Comparison of ENCODE assay signal across 9 cellular contexts in the genomic region with DNA sequence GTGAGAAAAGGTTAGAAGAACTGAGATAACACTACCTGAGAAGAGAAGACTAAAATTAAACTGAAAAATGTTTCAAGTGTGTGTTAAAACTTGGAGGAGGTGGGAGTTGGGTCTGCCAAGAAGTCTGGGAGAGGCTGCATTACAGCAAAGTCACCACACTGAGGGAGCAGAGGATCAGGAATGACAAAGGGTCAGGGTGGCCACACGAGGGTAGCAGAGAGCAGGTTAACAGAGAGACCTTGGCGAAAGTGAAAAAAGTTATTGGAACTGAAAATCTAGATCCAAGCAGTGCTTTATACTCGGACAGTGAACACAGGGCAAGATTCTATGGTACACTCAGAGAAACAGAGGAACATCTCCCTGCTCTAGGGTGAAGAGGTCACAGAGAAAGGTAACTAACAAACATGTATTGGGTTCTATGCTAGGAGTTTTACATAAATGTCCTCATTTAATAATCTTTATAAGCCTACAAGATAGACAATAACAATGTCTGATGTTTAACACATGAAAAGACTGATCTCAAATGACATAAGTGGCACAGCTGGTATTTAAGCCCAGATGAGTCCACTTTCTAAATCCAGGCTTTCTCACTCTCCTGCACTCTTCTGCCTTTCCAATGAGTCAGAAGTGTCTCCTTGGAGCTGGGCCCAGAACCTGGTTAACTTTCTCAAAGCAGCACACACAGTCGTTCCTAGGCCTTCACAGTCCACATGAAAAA. TPM values are rescaled to one million over a fixed set of nuclear protein-coding genes. Genes with fewer than 3 reads are reported as not detected.
DNase-seq lines count a peak whose midpoint lies in the region; ATAC-seq and TF ChIP-seq lines count a peak whose summit lies in the region.
"Had no signal": no experiment of that assay in that cellular context is flagged by ENCODE, and none has a peak within 500 bp of the region (broad histone marks: within the 10 kb centered on the region; RNA-seq: fewer than 3 reads in every experiment).

No MANE protein-coding gene starts in this region.

- H3K4me3 ChIP-seq in AG10803 (ENCODE audit: low read length) = peak overlapping the region; percentile 31
- no peak overlapping the region for H3K4me3 ChIP-seq in WERI-Rb-1 (ENCODE audit: low read depth, low read length)
- H3K4me3 ChIP-seq in mammary epithelial cell (replicated peaks in 1 of 3; ENCODE audit: insufficient read depth in 1 of 3, low read depth in 2 of 3, low read length in 3 of 3) = no peak overlapping the region

- CTCF ChIA-PET in mammary epithelial cell (lab: Charles Lee; ENCODE audit: low non-redundant PET) = interaction anchor here (0.5 to 1.2 kb wide), 7 partner anchors 20 to 731 kb away, joined by 3 to 10 read pairs (median 5); no protein-coding TSS in a partner anchor

- in situ Hi-C loops in mammary epithelial cell (cut with MboI; ENCODE audit: low sequenced_read_pairs in 2 of 2) = loop anchor here in 1 of 2 donors (5.0 to 25.0 kb wide), 3 partner anchors 36 to 726 kb away; a partner anchor contains a TSS

- H3K4me2 ChIP-seq in mammary epithelial cell (ENCODE audit: insufficient read depth, low read depth, low read length) = peak overlapping the region; percentile 69

- no peak overlapping the region for H3K27ac ChIP-seq in WERI-Rb-1
- H3K27ac ChIP-seq in mammary epithelial cell (ENCODE audit: insufficient read depth, low read depth, low read length) = no peak overlapping the region

- no peaks in the 10 kb centered on the region for H3K79me2 ChIP-seq in mammary epithelial cell (ENCODE audit: insufficient read depth, low read length)

- BruUV-seq in mammary epithelial cell (replicated peaks; lab: Mats Ljungman, UMichigan) = no TSS peak

- H3K27me3 ChIP-seq in WERI-Rb-1 (ENCODE audit: insufficient read depth, low read depth, severe bottlenecking) = peaks cover 72% of the 10 kb centered on the region
- H3K27me3 ChIP-seq in mammary epithelial cell (ENCODE audit: insufficient read depth, low read length) = peaks cover 5% of the 10 kb centered on the region

- H3K9me3 ChIP-seq in WERI-Rb-1 (ENCODE audit: severe bottlenecking) (no peaks in the 10 kb centered on the region), mammary epithelial cell (replicated peaks; ENCODE audit: insufficient read depth, low read length) (no peaks in the 10 kb centered on the region)

- peak overlapping the region; percentile 15 for H3K9ac ChIP-seq in mammary epithelial cell (ENCODE audit: insufficient read depth, low read length)

- ATAC-seq in GM18861 (IDR thresholded peaks at IDR 0.05; ENCODE audit: unreplicated experiment) = peak; percentile 86
- peak; percentile 96 for ATAC-seq in HG03066 (IDR thresholded peaks at IDR 0.05; ENCODE audit: low read depth, unreplicated experiment)

- H3K4me1 ChIP-seq in mammary epithelial cell (ENCODE audit: insufficient read depth, low read length) = peaks cover 13% of the 10 kb centered on the region

- H2AFZ ChIP-seq in mammary epithelial cell (ENCODE audit: low read depth, low read length) = no peak overlapping the region

- TF ChIP-seq CTCF in AG10803 (conservative IDR thresholded peaks at IDR 0.05; ENCODE audit: low read length) = peak; percentile 100
- peak; percentile 98 for TF ChIP-seq CTCF in WERI-Rb-1 (IDR thresholded peaks at IDR 0.05; ENCODE audit: low read depth, low read length)
- TF ChIP-seq CTCF in mammary epithelial cell (conservative IDR thresholded peaks at IDR 0.05 in 1 of 2, IDR thresholded peaks at IDR 0.05 in 1 of 2; ENCODE audit: extremely low read depth in 1 of 2, insufficient read depth in 1 of 2, low read depth in 1 of 2, low read length in 2 of 2) = peak; percentile 100

- DNase-seq in AG10803 (ENCODE audit: low read depth) = peak; percentile 91
- peak; percentile 65 for DNase-seq in NCI-H2196 (lab: John Stamatoyannopoulos, UW; ENCODE audit: unreplicated experiment)
- DNase-seq in WERI-Rb-1 = peak; percentile 81
- DNase-seq in mammary epithelial cell = peak; percentile 81
- DNase-seq in kidney glomerular epithelial cell (lab: John Stamatoyannopoulos, UW) = peak; percentile 82
- peak; percentile 43 to 46 for DNase-seq in stimulated activated CD4-positive, alpha-beta T cell treated with anti-CD3 and anti-CD28 coated beads, Interleukin-1b, Interleukin-23, amount 100 ng/mL, for 4 hours (ENCODE audit: low read depth in 2 of 2)

- H4K20me1 ChIP-seq in mammary epithelial cell (ENCODE audit: insufficient read depth, low read length) = no peaks in the 10 kb centered on the region

- dilution Hi-C loops in mammary epithelial cell (cut with HindIII; ENCODE audit: low sequenced_read_pairs) = no loop called here

- no peaks in the 10 kb centered on the region for H3K36me3 ChIP-seq in WERI-Rb-1
- H3K36me3 ChIP-seq in mammary epithelial cell (ENCODE audit: insufficient read depth, low read length) = no peaks in the 10 kb centered on the region

- 0% methylated on average over 4 of the region's 4 CpGs for WGBS in mammary epithelial cell (ENCODE audit: low coverage, missing lambda C conversion rate)

- intact Hi-C loops in mammary epithelial cell (cut with micrococcal nuclease) = loop anchor here (1.0 kb wide), 7 partner anchors 20 to 730 kb away; a partner anchor contains a TSS

RNA-seq across cellular contexts. Expression of a gene that starts 10.3 kb away (rescaled TPM):
- under 1 TPM in 1 of 2 donors, not detected in 1; 0.67 TPM for total RNA-seq in mammary epithelial cell
- 0.03 TPM for polyA plus RNA-seq in mammary epithelial cell
- polyA minus RNA-seq in mammary epithelial cell = not detected

RNA-seq across cellular contexts. Expression of a gene that starts 43.5 kb away (rescaled TPM):
- total RNA-seq in mammary epithelial cell = not detected
- polyA plus RNA-seq in mammary epithelial cell = not detected
- polyA minus RNA-seq in mammary epithelial cell = not detected
- polyA plus RNA-seq: IgD-negative memory B cell had no signal
